21 cellular contexts compared by ENCODE assay signal in the genomic region with DNA sequence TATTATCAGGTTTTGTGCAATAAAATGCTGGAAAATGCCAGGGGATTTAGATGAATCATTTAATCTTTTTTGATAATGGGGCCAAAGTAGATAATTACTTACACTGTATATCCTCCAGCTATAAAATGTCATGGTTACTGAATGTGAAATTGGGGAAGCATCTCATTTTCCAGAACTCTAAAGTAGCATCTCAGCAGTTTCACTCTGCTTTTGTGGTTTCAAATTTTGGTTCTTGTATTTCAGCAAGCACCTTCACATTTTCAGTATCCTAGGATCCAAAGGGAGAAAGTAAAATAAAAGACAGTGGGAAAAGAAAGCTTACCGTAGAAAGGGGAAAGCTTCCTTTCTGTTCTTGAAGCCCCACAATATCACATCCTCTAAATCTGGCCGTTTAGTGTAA. TPM values are rescaled to one million over a fixed set of nuclear protein-coding genes. Genes with fewer than 3 reads are reported as not detected.
DNase-seq lines count a peak whose midpoint lies in the region; ATAC-seq and TF ChIP-seq lines count a peak whose summit lies in the region.
"Had no signal": no experiment of that assay in that cellular context is flagged by ENCODE, and none has a peak within 500 bp of the region (broad histone marks: within the 10 kb centered on the region; RNA-seq: fewer than 3 reads in every experiment).

No MANE protein-coding gene starts in this region.

- no peak for ATAC-seq in GM18858 (IDR thresholded peaks at IDR 0.05; ENCODE audit: unreplicated experiment)
- ATAC-seq: CD8-positive, alpha-beta T cell; GM12878 had no signal

- POLR2A ChIA-PET in HEK293 (lab: Yijun Ruan, JAX), result no interaction called here

- 79% methylated on average over 2 of the region's 2 CpGs for WGBS in suprapubic skin

- no peak for TF ChIP-seq EP300 in suprapubic skin (IDR thresholded peaks at IDR 0.05)

- CTCF ChIA-PET in HEK293 (lab: Yijun Ruan, JAX), result interaction anchor here (0.6 kb wide), 1 partner anchor 130 kb away, joined by 3 read pairs; no protein-coding TSS in a partner anchor

- no peaks in the 10 kb centered on the region for H3K9me3 ChIP-seq in HEK293 (ENCODE audit: control insufficient read depth, insufficient read depth, low read depth, low read length)
- no peaks in the 10 kb centered on the region for H3K9me3 ChIP-seq in suprapubic skin
- H3K9me3 ChIP-seq: BLaER1, Caco-2 had no signal

- DNase-seq in RPMI8226 (peak; percentile 60), medulla oblongata (ENCODE audit: extremely low spot score) (peak; percentile 55), GOT3 (lab: John Stamatoyannopoulos, UW) (no peak), suprapubic skin (ENCODE audit: low spot score in 2 of 2) (no peak)
- DNase-seq: Caco-2; CD4-positive, CD25-positive, alpha-beta regulatory T cell; CD8-positive, alpha-beta T cell; DMS153; DMS79; EL; GDM1; H7; HCEC 1CT had no signal

- H3K4me3 ChIP-seq in HEK293 (ENCODE audit: low read depth, low read length) (no peak overlapping the region), suprapubic skin (no peak overlapping the region)
- H3K4me3 ChIP-seq: BLaER1, GM12878 had no signal

- no peak for TF ChIP-seq POLR2A in suprapubic skin (IDR thresholded peaks at IDR 0.05)

- H3K4me1 ChIP-seq in HEK293 (ENCODE audit: control insufficient read depth, insufficient read depth, low read length), result no peaks in the 10 kb centered on the region
- H3K4me1 ChIP-seq in suprapubic skin, result no peaks in the 10 kb centered on the region
- H3K4me1 ChIP-seq: BLaER1, Caco-2 had no signal

- no peak for TF ChIP-seq CTCF in HEK293 (tag by site-specific recombination; IDR thresholded peaks at IDR 0.05)
- TF ChIP-seq CTCF in suprapubic skin (IDR thresholded peaks at IDR 0.05), result no peak

- H3K27ac ChIP-seq in HEK293 (ENCODE audit: extremely low read depth, low read depth, low read length), result no peak overlapping the region
- no peak overlapping the region for H3K27ac ChIP-seq in suprapubic skin
- H3K27ac ChIP-seq: 22Rv1, BLaER1, C4-2B had no signal

- H3K36me3 ChIP-seq in HEK293 (ENCODE audit: control insufficient read depth in 2 of 2, insufficient read depth in 1 of 2, low read length in 2 of 2) (no peaks in the 10 kb centered on the region), suprapubic skin (no peaks in the 10 kb centered on the region)
- H3K36me3 ChIP-seq: BLaER1 had no signal

- H3K27me3 ChIP-seq in suprapubic skin, result no peaks in the 10 kb centered on the region
- H3K27me3 ChIP-seq: BLaER1 had no signal

TF ChIP-seq in HEK293, 187 proteins besides CTCF, POLR2A, EP300 and RAD21:
- TF ChIP-seq PRDM1 (tag by site-specific recombination; IDR thresholded peaks at IDR 0.05) (0 out of 2 replicates have a peak, but pooled peaks have one; percentile 7), ZNF2 (tag by site-specific recombination; IDR thresholded peaks at IDR 0.05) (no peak)

RNA-seq across cellular contexts. Expression of gene ANKRD62, which starts 12.9 kb away (rescaled TPM):
- 1 to 10 TPM in 1 of 4 donors, under 1 TPM in 1, not detected in 2; 0.16 to 1.2 TPM for total RNA-seq in suprapubic skin
- total RNA-seq: B cell; Caco-2; CD4-positive, CD25-positive, alpha-beta regulatory T cell; CD8-positive, alpha-beta T cell; GM12878; H1; H7 had no signal

Comparison
In these comparisons a context has a peak if more than half of its experiments do, and no peak if none do; other contexts are left out.
1. DNase-seq: peak in RPMI8226 (single experiment) and medulla oblongata (single experiment); none in GOT3 (single experiment) and suprapubic skin (0 of 2).